8 cellular contexts compared by ENCODE assay signal in genomic region chr2:68031546-68032160, GRCh38. TPM values are rescaled to one million over a fixed set of nuclear protein-coding genes. Genes with fewer than 3 reads are reported as not detected.
DNase-seq lines count a peak whose midpoint lies in the region; ATAC-seq and TF ChIP-seq lines count a peak whose summit lies in the region.

No MANE protein-coding gene starts in this region.

- no peak overlapping the region for H3K18ac ChIP-seq in mesenchymal stem cell (ENCODE audit: low read depth in 1 of 2, low read length in 2 of 2)

- no peaks in the 10 kb centered on the region for H3K36me3 Mint-ChIP-seq in Caco-2 (ENCODE audit: insufficient read depth, unreplicated experiment)

- H3K23ac ChIP-seq in mesenchymal stem cell (ENCODE audit: low read length in 2 of 2): no peak overlapping the region

- intact Hi-C loops in Caco-2 (cut with micrococcal nuclease; ENCODE audit: unreplicated experiment): loop anchor here (1.0 to 10.0 kb wide), 6 partner anchors 185 to 1597 kb away; partner anchors contain the start of gene MEIS1

- H2BK5ac ChIP-seq in mesenchymal stem cell (ENCODE audit: low read depth, low read length, poor library complexity, severe bottlenecking): no peak overlapping the region

- H3K4me2 ChIP-seq in mesenchymal stem cell (ENCODE audit: low read length, poor library complexity, severe bottlenecking): no peak overlapping the region

- BruUV-seq in Caco-2 (replicated peaks; lab: Mats Ljungman, UMichigan): no TSS peak

- DNase-seq in Caco-2: peak in 1 of 2 experiments; percentile 54
- DNase-seq in HS-5 (ENCODE audit: low read depth): peak; percentile 49
- peak; percentile 79 for DNase-seq in NCI-H82 (lab: John Stamatoyannopoulos, UW)
- DNase-seq in cerebellum (ENCODE audit: low spot score): peak; percentile 68
- DNase-seq in mesenchymal stem cell: peak; percentile 74
- DNase-seq in activated gamma-delta T cell treated with Interleukin-2 at 50 U/mL for 16 hours: no peak

- no peak overlapping the region for H4K91ac ChIP-seq in mesenchymal stem cell (ENCODE audit: low read length)

- peak; percentile 40 to 69 for TF ChIP-seq CTCF in Caco-2 (IDR thresholded peaks at IDR 0.05; ENCODE audit: insufficient read depth in 1 of 2, low read depth in 1 of 2, low read length in 1 of 2, severe bottlenecking in 1 of 2, unreplicated experiment in 1 of 2)

- H3K4me3 Mint-ChIP-seq in Caco-2 (ENCODE audit: unreplicated experiment): no peak overlapping the region

- H3K14ac ChIP-seq in mesenchymal stem cell (ENCODE audit: low read length in 2 of 2): no peak overlapping the region

- H3K4me1 ChIP-seq in Caco-2: no peaks in the 10 kb centered on the region
- H3K4me1 ChIP-seq in mesenchymal stem cell (ENCODE audit: control insufficient read depth, insufficient read depth, low read depth, low read length): no peaks in the 10 kb centered on the region

- CTCF ChIA-PET in Caco-2 (lab: Charles Lee): interaction anchor here (0.5 to 1.1 kb wide), 8 partner anchors 49 to 1898 kb away, joined by 3 to 6 read pairs (median 4); no protein-coding TSS in a partner anchor

- no peak overlapping the region for H2BK12ac ChIP-seq in mesenchymal stem cell (ENCODE audit: low read length in 2 of 2)

- H3K9ac ChIP-seq in mesenchymal stem cell (ENCODE audit: low read length): peak overlapping the region; percentile 61

- H3K36me3 ChIP-seq in Caco-2 (ENCODE audit: control insufficient read depth, insufficient read depth, low read length): no peaks in the 10 kb centered on the region
- no peaks in the 10 kb centered on the region for H3K36me3 ChIP-seq in mesenchymal stem cell (ENCODE audit: control insufficient read depth in 1 of 2, insufficient read depth in 2 of 2, low read depth in 1 of 2, low read length in 2 of 2)

- H3K4me1 Mint-ChIP-seq in Caco-2 (ENCODE audit: low read depth, unreplicated experiment): no peaks in the 10 kb centered on the region

- H3K27me3 Mint-ChIP-seq in Caco-2 (ENCODE audit: insufficient read depth, unreplicated experiment): no peaks in the 10 kb centered on the region

- no peak overlapping the region for H3K27ac ChIP-seq in mesenchymal stem cell (ENCODE audit: low read length, poor library complexity, severe bottlenecking)

- 95% methylated on average over 1 of the region's 2 CpGs for whole genome bisulfite sequencing in mesenchymal stem cell

- no peak overlapping the region for H4K8ac ChIP-seq in mesenchymal stem cell (ENCODE audit: low read length)

- no peak overlapping the region for H2AK5ac ChIP-seq in mesenchymal stem cell (ENCODE audit: low read length, severe bottlenecking)

- H2BK15ac ChIP-seq in mesenchymal stem cell (ENCODE audit: low read depth, poor library complexity, severe bottlenecking): no peak overlapping the region

- H3K27me3 ChIP-seq in Caco-2 (replicated peaks; ENCODE audit: control insufficient read depth, insufficient read depth, low read length): no peaks in the 10 kb centered on the region
- no peaks in the 10 kb centered on the region for H3K27me3 ChIP-seq in mesenchymal stem cell (ENCODE audit: control insufficient read depth in 1 of 2, insufficient read depth in 1 of 2, low read length in 2 of 2)

- POLR2A ChIA-PET in Caco-2 (lab: Charles Lee): no interaction called here

- H3K4me3 ChIP-seq in Caco-2 (ENCODE audit: low read depth, low read length) (no peak overlapping the region), mesenchymal stem cell (ENCODE audit: insufficient read depth in 1 of 2, low read depth in 1 of 2, low read length in 2 of 2) (no peak overlapping the region)

- no peaks in the 10 kb centered on the region for H3K9me3 Mint-ChIP-seq in Caco-2 (ENCODE audit: unreplicated experiment)

- H3K9me3 ChIP-seq in Caco-2 (no peaks in the 10 kb centered on the region), mesenchymal stem cell (ENCODE audit: control insufficient read depth, low read length) (no peaks in the 10 kb centered on the region)

- no peak overlapping the region for H2BK120ac ChIP-seq in mesenchymal stem cell (ENCODE audit: low read depth, low read length)

- H3K27ac Mint-ChIP-seq in Caco-2 (ENCODE audit: unreplicated experiment): no peak overlapping the region

- H3K4ac ChIP-seq in mesenchymal stem cell (ENCODE audit: low read depth in 1 of 2, low read length in 2 of 2): no peak overlapping the region

- no peaks in the 10 kb centered on the region for H3K79me1 ChIP-seq in mesenchymal stem cell (replicated peaks; ENCODE audit: low read length, poor library complexity, severe bottlenecking)

- no peak overlapping the region for H2AFZ ChIP-seq in mesenchymal stem cell (ENCODE audit: low read depth, low read length)

- ATAC-seq in GM19324 (IDR thresholded peaks at IDR 0.05; ENCODE audit: low FRiP score, unreplicated experiment) (peak; percentile 48), HG02973 (IDR thresholded peaks at IDR 0.05; ENCODE audit: unreplicated experiment) (no peak)

RNA-seq across cellular contexts. Expression of gene C1D, which starts 31.2 kb away (rescaled TPM):
- 19.3 and 23.7 TPM in 2 replicates for total RNA-seq in Caco-2 (2022)
- 21.9 TPM for total RNA-seq in cerebellum
- polyA plus RNA-seq in mesenchymal stem cell (2013, experiment 1 of 2): 28.9 TPM
- 30.1 TPM for polyA plus RNA-seq in mesenchymal stem cell (2013, experiment 2 of 2)
